ENCODE assay signal across 15 cellular contexts in genomic region chr11:83682645-83682973, GRCh38.
DNase-seq lines count a peak whose midpoint lies in the region; ATAC-seq and TF ChIP-seq lines count a peak whose summit lies in the region.
"Had no signal": no experiment of that assay in that cellular context is flagged by ENCODE, and none has a peak within 500 bp of the region (broad histone marks: within the 10 kb centered on the region; RNA-seq: fewer than 3 reads in every experiment).

No MANE protein-coding gene starts in this region.

- no peak overlapping the region for H2AK5ac ChIP-seq in mesendoderm (ENCODE audit: low read length)

- peaks cover 0 to 3% (median 0%) of the 10 kb centered on the region in 7 donors for H3K9me3 Mint-ChIP-seq in CD14-positive monocyte
- H3K9me3 Mint-ChIP-seq: HFFc6 had no signal

- TF ChIP-seq CTCF in CD14-positive monocyte (IDR thresholded peaks at IDR 0.05) = no peak

- peak overlapping the region; percentile 41 for H2BK15ac ChIP-seq in mesendoderm (replicated peaks; ENCODE audit: low read depth)

- peak overlapping the region; percentile 23 for H3K18ac ChIP-seq in mesendoderm (ENCODE audit: low read length)

- H3K27ac ChIP-seq in mesendoderm (ENCODE audit: low read depth, low read length) = no peak overlapping the region
- H3K27ac ChIP-seq: ascending aorta, esophagus muscularis mucosa had no signal

- H3K4me2 ChIP-seq in mesendoderm (ENCODE audit: low read length) = no peak overlapping the region

- H3K36me3 Mint-ChIP-seq in CD14-positive monocyte = no peaks in the 10 kb centered on the region

- no peak overlapping the region for H3K4me3 Mint-ChIP-seq in CD14-positive monocyte
- H3K4me3 Mint-ChIP-seq: HFFc6 had no signal

- H3K79me2 ChIP-seq in mesendoderm (ENCODE audit: control insufficient read depth, insufficient read depth, low read length) = no peaks in the 10 kb centered on the region

- H3K23ac ChIP-seq in mesendoderm (ENCODE audit: low read length) = no peak overlapping the region

- no peak overlapping the region for H3K4me3 ChIP-seq in mesendoderm (ENCODE audit: low read length)
- H3K4me3 ChIP-seq: ascending aorta, esophagus muscularis mucosa had no signal

- no peak overlapping the region for H3K9ac ChIP-seq in mesendoderm (ENCODE audit: low read length)

- intact Hi-C loops in CD14-positive monocyte (cut with micrococcal nuclease) = no loop called here

- H4K5ac ChIP-seq in mesendoderm (ENCODE audit: low read length) = no peak overlapping the region

- H4K8ac ChIP-seq in mesendoderm (ENCODE audit: low read depth, low read length) = no peak overlapping the region

- H3K27me3 Mint-ChIP-seq in CD14-positive monocyte (ENCODE audit: low read depth in 3 of 3) = peaks cover 0 to 3% (median 2%) of the 10 kb centered on the region in 3 donors

- H3K36me3 ChIP-seq in mesendoderm (ENCODE audit: control insufficient read depth, insufficient read depth, low read length) = no peaks in the 10 kb centered on the region
- H3K36me3 ChIP-seq: ascending aorta, esophagus muscularis mucosa, prostate gland had no signal

- H3K4me1 Mint-ChIP-seq in CD14-positive monocyte = no peaks in the 10 kb centered on the region

- H3K27ac Mint-ChIP-seq in CD14-positive monocyte = no peak overlapping the region
- H3K27ac Mint-ChIP-seq: HFFc6 had no signal

- peaks cover 19% of the 10 kb centered on the region for H3K4me1 ChIP-seq in mesendoderm (ENCODE audit: control insufficient read depth, low read depth, low read length)
- H3K4me1 ChIP-seq: ascending aorta, esophagus muscularis mucosa, prostate gland had no signal

- DNase-seq in mesendoderm (peak; percentile 94), AG20443 (ENCODE audit: low spot score) (no peak), CD14-positive monocyte (ENCODE audit: low spot score) (no peak), NCI-H1417 treated with DMSO at 0.1 percent for 48 hours (lab: John Stamatoyannopoulos, UW) (no peak)
- no peak for DNase-seq in stimulated activated CD4-positive, alpha-beta T cell treated with anti-CD3 and anti-CD28 coated beads, Interleukin-12 subunit alpha, Interleukin-12 subunit beta, amount 100 ng/mL, for 4 hours
- DNase-seq: DND-41, HFFc6, kidney, NCI-H146 had no signal

- ATAC-seq in GM18907 (IDR thresholded peaks at IDR 0.05; ENCODE audit: unreplicated experiment) (peak; percentile 98), GM21723 (IDR thresholded peaks at IDR 0.05; ENCODE audit: unreplicated experiment) (peak; percentile 98), HG03342 (IDR thresholded peaks at IDR 0.05; ENCODE audit: unreplicated experiment) (peak; percentile 99)

- no peaks in the 10 kb centered on the region for H3K79me1 ChIP-seq in mesendoderm (ENCODE audit: low read length)

- no peak overlapping the region for H3K56ac ChIP-seq in mesendoderm (ENCODE audit: low read length)

- no peak overlapping the region for H2BK5ac ChIP-seq in mesendoderm (ENCODE audit: low read length)

- peak overlapping the region; percentile 21 for H2BK120ac ChIP-seq in mesendoderm (ENCODE audit: low read depth, low read length)

- no peaks in the 10 kb centered on the region for H3K27me3 ChIP-seq in mesendoderm (ENCODE audit: insufficient read depth, low read length, poor library complexity)
- H3K27me3 ChIP-seq: ascending aorta, esophagus muscularis mucosa had no signal

- peak overlapping the region; percentile 9 for H3K4ac ChIP-seq in mesendoderm (ENCODE audit: low read depth, low read length)
